ENCODE assay signal across 11 cellular contexts in genomic region chr6:118665011-118665410, GRCh38. TPM values are rescaled to one million over a fixed set of nuclear protein-coding genes. Genes with fewer than 3 reads are reported as not detected.
A peak's percentile ranks its signal among the peaks of the same experiment; 100 is the strongest.
DNase-seq lines count a peak whose midpoint lies in the region; ATAC-seq and TF ChIP-seq lines count a peak whose summit lies in the region.
"Had no signal": no experiment of that assay in that cellular context is flagged by ENCODE, and none has a peak within 500 bp of the region (broad histone marks: within the 10 kb centered on the region; RNA-seq: fewer than 3 reads in every experiment).

No MANE protein-coding gene starts in this region.

- intact Hi-C loops in ovary (cut with DNase I) (no loop called here), colonic mucosa (cut with DNase I) (no loop called here)

- H3K4me3 ChIP-seq in ovary (peak overlapping the region; percentile 3), colonic mucosa (no peak overlapping the region)
- H3K4me3 ChIP-seq: mucosa of descending colon had no signal

- DNase-seq in activated CD8-positive, alpha-beta T cell treated with anti-CD3 and anti-CD28 coated beads, Interleukin-2, amount 10 ng/mL, durations not matched to agents 7 days and 5 days, result no peak
- DNase-seq in ovary, result no peak
- no peak for DNase-seq in NCI-H2196 treated with DMSO at 0.1 percent for 48 hours (lab: John Stamatoyannopoulos, UW; ENCODE audit: unreplicated experiment)
- DNase-seq in colonic mucosa, result no peak
- DNase-seq in CD1c-positive myeloid dendritic cell (ENCODE audit: extremely low spot score), result no peak
- DNase-seq: mucosa of descending colon, SHP77 treated with DMSO at 0.1 percent for 48 hours had no signal

- H3K27ac Mint-ChIP-seq in activated CD8-positive, alpha-beta T cell treated with anti-CD3 and anti-CD28 coated beads, Interleukin-2, amount 10 ng/mL, durations not matched to agents 7 days and 5 days, result peak overlapping the region; percentile 93

- POLR2A ChIA-PET in activated CD8-positive, alpha-beta T cell treated with anti-CD3 and anti-CD28 coated beads, Interleukin-2, amount 10 ng/mL, durations not matched to agents 7 days and 5 days (lab: Charles Lee), result interaction anchor here (1.0 to 2.1 kb wide), 2 partner anchors 45 to 48 kb away, joined by 3 to 14 read pairs; no protein-coding TSS in a partner anchor

- H3K4me1 ChIP-seq in ovary (ENCODE audit: insufficient read depth) (peaks cover 2% of the 10 kb centered on the region), colonic mucosa (no peaks in the 10 kb centered on the region)

- TF ChIP-seq EP300 in ovary (IDR thresholded peaks at IDR 0.05), result no peak

- no peak overlapping the region for H3K9ac ChIP-seq in colonic mucosa (ENCODE audit: low read depth in 2 of 2, low read length in 2 of 2)

- H3K9me3 ChIP-seq in ovary (no peaks in the 10 kb centered on the region), colonic mucosa (no peaks in the 10 kb centered on the region)
- H3K9me3 ChIP-seq: mucosa of descending colon had no signal

- H3K4me1 Mint-ChIP-seq in activated CD8-positive, alpha-beta T cell treated with anti-CD3 and anti-CD28 coated beads, Interleukin-2, amount 10 ng/mL, durations not matched to agents 7 days and 5 days (ENCODE audit: low read depth), result peaks cover 36% of the 10 kb centered on the region

- no peaks in the 10 kb centered on the region for H3K27me3 ChIP-seq in ovary
- no peaks in the 10 kb centered on the region for H3K27me3 ChIP-seq in colonic mucosa

- H3K27me3 Mint-ChIP-seq in activated CD8-positive, alpha-beta T cell treated with anti-CD3 and anti-CD28 coated beads, Interleukin-2, amount 10 ng/mL, durations not matched to agents 7 days and 5 days (ENCODE audit: low read depth), result no peaks in the 10 kb centered on the region

- H3K36me3 ChIP-seq in ovary (no peaks in the 10 kb centered on the region), colonic mucosa (no peaks in the 10 kb centered on the region)

- peak overlapping the region; percentile 82 for H3K4me3 Mint-ChIP-seq in activated CD8-positive, alpha-beta T cell treated with anti-CD3 and anti-CD28 coated beads, Interleukin-2, amount 10 ng/mL, durations not matched to agents 7 days and 5 days

- ATAC-seq in GM18505 (IDR thresholded peaks at IDR 0.05; ENCODE audit: unreplicated experiment), result peak; percentile 48
- peak; percentile 40 for ATAC-seq in HG02852 (IDR thresholded peaks at IDR 0.05; ENCODE audit: unreplicated experiment)
- ATAC-seq in activated CD8-positive, alpha-beta T cell treated with anti-CD3 and anti-CD28 coated beads, Interleukin-2, amount 10 ng/mL, durations not matched to agents 7 days and 5 days, result peak; percentile 35
- ATAC-seq in HG02840 (IDR thresholded peaks at IDR 0.05; ENCODE audit: low FRiP score, unreplicated experiment), result no peak
- ATAC-seq: HCT116, mucosa of descending colon had no signal

- 32 to 72% (median 43%) methylated on average over 3 of the region's 3 CpGs for WGBS in ovary, 3 donors

- TF ChIP-seq POLR2A in GM18505 (IDR thresholded peaks at IDR 0.05; ENCODE audit: borderline replicate concordance, extremely low read depth, insufficient read depth, insufficient read length), result no peak
- TF ChIP-seq POLR2A in ovary (IDR thresholded peaks at IDR 0.05), result no peak

- CTCF ChIA-PET in activated CD8-positive, alpha-beta T cell treated with anti-CD3 and anti-CD28 coated beads, Interleukin-2, amount 10 ng/mL, durations not matched to agents 7 days and 5 days (lab: Charles Lee), result interaction anchor here (1.2 to 1.3 kb wide), 3 partner anchors 18 to 135 kb away, joined by 3 to 5 read pairs (median 3); no protein-coding TSS in a partner anchor

- peaks cover 32% of the 10 kb centered on the region for H3K36me3 Mint-ChIP-seq in activated CD8-positive, alpha-beta T cell treated with anti-CD3 and anti-CD28 coated beads, Interleukin-2, amount 10 ng/mL, durations not matched to agents 7 days and 5 days (ENCODE audit: low read depth)

- TF ChIP-seq CTCF in ovary (IDR thresholded peaks at IDR 0.05) (no peak), colonic mucosa (IDR thresholded peaks at IDR 0.05) (no peak)

- peak overlapping the region in 1 of 2 donors; percentile 64 for H3K27ac ChIP-seq in ovary
- no peak overlapping the region for H3K27ac ChIP-seq in colonic mucosa

- no peaks in the 10 kb centered on the region for H3K9me3 Mint-ChIP-seq in activated CD8-positive, alpha-beta T cell treated with anti-CD3 and anti-CD28 coated beads, Interleukin-2, amount 10 ng/mL, durations not matched to agents 7 days and 5 days (ENCODE audit: insufficient read depth)

RNA-seq across cellular contexts. Expression of gene CEP85L, which starts 13.6 kb away (rescaled TPM):
- 10 to 100 TPM; 45.7 to 48.7 TPM for total RNA-seq in activated CD8-positive, alpha-beta T cell treated with anti-CD3 and anti-CD28 coated beads, Interleukin-2, amount 10 ng/mL, durations not matched to agents 7 days and 5 days
- 10 to 100 TPM; 17.7 to 33.4 (median 26.2) TPM for total RNA-seq in ovary
- polyA plus RNA-seq in ovary, result 1 to 10 TPM; 4.0 to 6.2 TPM
- total RNA-seq in colonic mucosa, result 1 to 10 TPM; 2.9 to 3.2 TPM

Comparison
In these comparisons a context has a peak if more than half of its experiments do, and no peak if none do; other contexts are left out.
1. RNA of gene CEP85L, which starts 13.6 kb away (total RNA-seq): 45.7 to 48.7 TPM in activated CD8-positive, alpha-beta T cell treated with anti-CD3 and anti-CD28 coated beads, Interleukin-2, amount 10 ng/mL, durations not matched to agents 7 days and 5 days and 17.7 to 33.4 TPM in ovary; 2.9 to 3.2 TPM in colonic mucosa; every median in the first group is over 4 times any median in the second.